Comparison of ENCODE assay signal across 1 cellular context in the genomic region with DNA sequence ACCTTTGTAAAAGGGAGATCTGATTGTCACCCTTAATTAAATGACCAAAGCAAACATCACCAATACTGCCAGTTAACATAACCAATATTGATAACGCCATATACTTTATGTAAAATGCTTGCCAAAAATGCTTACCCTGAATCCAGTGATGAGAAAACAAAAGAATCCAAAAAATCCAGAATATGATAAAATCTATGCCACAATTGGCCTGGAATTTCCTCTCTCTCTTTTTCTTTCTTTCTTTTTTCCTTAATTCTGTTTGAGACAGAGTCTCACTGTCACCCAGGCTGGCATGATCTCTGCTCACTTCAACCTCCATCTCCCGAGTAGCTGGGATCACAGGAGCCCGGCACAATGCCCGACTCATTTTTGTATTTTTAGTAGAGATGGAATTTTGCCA.
TF ChIP-seq lines count a peak whose summit lies in the region.

No MANE protein-coding gene starts in this region.

TF ChIP-seq in GM23338, 12 proteins besides CTCF, POLR2A, EP300 and RAD21 (continued from another document):
- no peak for TF ChIP-seq STAT1 (IDR thresholded peaks at IDR 0.05; ENCODE audit: unreplicated experiment)
- TF ChIP-seq CREB1 (CRISPR knock-in tag; IDR thresholded peaks at IDR 0.05; ENCODE audit: low read depth) = no peak
